Comparison of ENCODE assay signal across 37 cellular contexts in genomic region chr6:20554326-20554725, GRCh38.
"Had no signal": no experiment of that assay in that cellular context is flagged by ENCODE, and none has a peak within 500 bp of the region (broad histone marks: within the 10 kb centered on the region; RNA-seq: fewer than 3 reads in every experiment).

No MANE protein-coding gene starts in this region.

- DNase-seq: activated CD4-positive, alpha-beta T cell treated with anti-CD3 and anti-CD28 coated beads for 48 hours; activated CD4-positive, alpha-beta T cell treated with anti-CD3 and anti-CD28 coated beads, Interleukin-2, amount 50 U/mL, for 48 hours; activated CD8-positive, alpha-beta memory T cell treated with anti-CD3 and anti-CD28 coated beads, Interleukin-2, amount 50 U/mL, for 4 hours; activated effector memory CD4-positive, alpha-beta T cell treated with anti-CD3 and anti-CD28 coated beads, Interleukin-2, amount 50 U/mL, for 16 hours; activated naive CD4-positive, alpha-beta T cell treated with anti-CD3 and anti-CD28 coated beads for 36 hours; activated naive CD8-positive, alpha-beta T cell treated with anti-CD3 and anti-CD28 coated beads, Interleukin-2, amount 10 ng/mL, durations not matched to agents 7 days and 5 days; activated T-cell treated with anti-CD3 and anti-CD28 coated beads, Interleukin-2, amount 50 U/mL, for 1 hour; amygdala; effector memory CD8-positive, alpha-beta T cell; erythroblast; gastrocnemius medialis; glutamatergic neuron; kidney; left colon; naive B cell; nephron progenitor cell; ovary; right lobe of liver; stimulated activated CD4-positive, alpha-beta T cell treated with anti-CD3 and anti-CD28 coated beads, Interleukin-12 subunit alpha, Interleukin-12 subunit beta, amount 100 ng/mL, for 4 hours; stimulated activated CD4-positive, alpha-beta T cell treated with anti-CD3 and anti-CD28 coated beads, Interleukin-4, amount 100 ng/mL, for 24 hours; substantia nigra; T-helper 17 cell; T1000; uterus; WERI-Rb-1 had no signal

- H3K79me2 ChIP-seq: hepatocyte had no signal

- H3K4me1 ChIP-seq: uterus had no signal

- H3K27ac ChIP-seq: gastrocnemius medialis, hepatocyte, neutrophil, ovary, right lobe of liver, skin epidermis, uterus, WERI-Rb-1 had no signal

- H2AFZ ChIP-seq: hepatocyte had no signal

- H3K4me2 ChIP-seq: hepatocyte had no signal

- ATAC-seq: activated CD4-positive, CD25-positive, alpha-beta regulatory T cell treated with anti-CD3 and anti-CD28 coated beads, Interleukin-2, amount 50 U/mL, for 24 hours; effector memory CD8-positive, alpha-beta T cell; gastrocnemius medialis; left colon; right lobe of liver; stimulated activated effector memory CD8-positive, alpha-beta T cell treated with anti-CD3 and anti-CD28 coated beads, Interleukin-12 subunit alpha, Interleukin-12 subunit beta, amount 100 ng/mL, for 72 hours; T-helper 17 cell had no signal

- H3K27me3 ChIP-seq: gastrocnemius medialis, hepatocyte, neutrophil, ovary, right lobe of liver, uterus had no signal

- H3K36me3 ChIP-seq: ovary, uterus had no signal

- FAIRE-seq: colon, kidney had no signal

- H3K4me3 Mint-ChIP-seq: activated naive CD4-positive, alpha-beta T cell treated with anti-CD3 and anti-CD28 coated beads for 36 hours; activated naive CD8-positive, alpha-beta T cell treated with anti-CD3 and anti-CD28 coated beads, Interleukin-2, amount 10 ng/mL, durations not matched to agents 7 days and 5 days; activated T-helper 1 cell treated with anti-CD3 and anti-CD28 coated beads, Interleukin-12 subunit alpha, Interleukin-12 subunit beta, Interleukin-2, Interleukin-4 antibody, amounts not matched to agents 30 ng/mL and 10 ng/mL and 1 ng/mL, durations not matched to agents 14 hours and 24 hours and 36 hours; central memory CD8-positive, alpha-beta T cell; effector memory CD8-positive, alpha-beta T cell; mesothelial cell of epicardium; naive B cell; nephron progenitor cell; stimulated activated effector memory CD8-positive, alpha-beta T cell treated with anti-CD3 and anti-CD28 coated beads, Interleukin-12 subunit alpha, Interleukin-12 subunit beta, amount 100 ng/mL, for 72 hours; stimulated activated naive CD8-positive, alpha-beta T cell treated with anti-CD3 and anti-CD28 coated beads, Interleukin-15, Interleukin-2, amounts not matched to agents 100 ng/mL and 50 ng/mL, for 24 hours; T-helper 17 cell; type B pancreatic cell had no signal

- H3K9me3 ChIP-seq: gastrocnemius medialis, neutrophil, ovary, right lobe of liver, uterus had no signal

- H3K4me3 ChIP-seq: gastrocnemius medialis, hepatocyte, ovary, right lobe of liver, skin epidermis, uterus had no signal

- H3K27me3 Mint-ChIP-seq: activated naive CD8-positive, alpha-beta T cell treated with anti-CD3 and anti-CD28 coated beads, Interleukin-2, amount 10 ng/mL, durations not matched to agents 7 days and 5 days; central memory CD8-positive, alpha-beta T cell; effector memory CD8-positive, alpha-beta T cell; naive B cell; progenitor cell of endocrine pancreas; stimulated activated naive CD8-positive, alpha-beta T cell treated with anti-CD3 and anti-CD28 coated beads, Interleukin-15, Interleukin-2, amounts not matched to agents 100 ng/mL and 50 ng/mL, for 24 hours; T-helper 17 cell; type B pancreatic cell had no signal

- H3K27ac Mint-ChIP-seq: activated naive CD4-positive, alpha-beta T cell treated with anti-CD3 and anti-CD28 coated beads for 36 hours; activated naive CD8-positive, alpha-beta T cell treated with anti-CD3 and anti-CD28 coated beads, Interleukin-2, amount 10 ng/mL, durations not matched to agents 7 days and 5 days; activated T-helper 1 cell treated with anti-CD3 and anti-CD28 coated beads, Interleukin-12 subunit alpha, Interleukin-12 subunit beta, Interleukin-2, Interleukin-4 antibody, amounts not matched to agents 30 ng/mL and 10 ng/mL and 1 ng/mL, durations not matched to agents 14 hours and 24 hours and 36 hours; effector memory CD8-positive, alpha-beta T cell; mesothelial cell of epicardium; naive B cell; nephron progenitor cell; progenitor cell of endocrine pancreas; stimulated activated effector memory CD8-positive, alpha-beta T cell treated with anti-CD3 and anti-CD28 coated beads, Interleukin-12 subunit alpha, Interleukin-12 subunit beta, amount 100 ng/mL, for 72 hours; stimulated activated naive CD8-positive, alpha-beta T cell treated with anti-CD3 and anti-CD28 coated beads, Interleukin-15, Interleukin-2, amounts not matched to agents 100 ng/mL and 50 ng/mL, for 24 hours; T-helper 17 cell; type B pancreatic cell had no signal

- H3K4me1 Mint-ChIP-seq: activated naive CD8-positive, alpha-beta T cell treated with anti-CD3 and anti-CD28 coated beads, Interleukin-2, amount 10 ng/mL, durations not matched to agents 7 days and 5 days; central memory CD8-positive, alpha-beta T cell; mesothelial cell of epicardium had no signal

- H3K9me3 Mint-ChIP-seq: activated naive CD4-positive, alpha-beta T cell treated with anti-CD3 and anti-CD28 coated beads for 36 hours; activated naive CD8-positive, alpha-beta T cell treated with anti-CD3 and anti-CD28 coated beads, Interleukin-2, amount 10 ng/mL, durations not matched to agents 7 days and 5 days; activated T-helper 1 cell treated with anti-CD3 and anti-CD28 coated beads, Interleukin-12 subunit alpha, Interleukin-12 subunit beta, Interleukin-2, Interleukin-4 antibody, amounts not matched to agents 30 ng/mL and 10 ng/mL and 1 ng/mL, durations not matched to agents 14 hours and 24 hours and 36 hours; central memory CD8-positive, alpha-beta T cell; effector memory CD8-positive, alpha-beta T cell; naive B cell; nephron progenitor cell; stimulated activated effector memory CD8-positive, alpha-beta T cell treated with anti-CD3 and anti-CD28 coated beads, Interleukin-12 subunit alpha, Interleukin-12 subunit beta, amount 100 ng/mL, for 72 hours; stimulated activated naive CD8-positive, alpha-beta T cell treated with anti-CD3 and anti-CD28 coated beads, Interleukin-15, Interleukin-2, amounts not matched to agents 100 ng/mL and 50 ng/mL, for 24 hours; type B pancreatic cell had no signal
